ENCODE assay signal across 2 cellular contexts in the genomic region with DNA sequence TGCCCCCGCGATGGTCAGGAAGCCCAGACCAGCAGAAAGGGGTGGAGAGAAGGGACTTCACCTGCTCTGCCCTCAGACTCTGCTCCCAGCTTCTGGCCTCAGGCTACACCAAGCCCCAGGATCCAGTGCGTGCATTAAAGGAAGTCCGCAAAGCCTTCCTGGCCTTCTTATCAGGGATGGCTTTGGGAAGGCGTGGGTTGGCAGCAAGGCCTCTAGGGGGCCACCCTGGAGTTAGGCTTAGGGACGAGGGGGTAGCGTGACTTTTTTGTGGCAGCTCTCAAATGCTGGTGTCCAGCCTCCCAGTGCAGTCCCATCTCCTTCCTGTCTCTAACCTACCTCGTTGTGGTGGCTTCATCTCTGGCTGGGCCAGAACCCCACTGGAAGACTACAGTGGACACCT.
TF ChIP-seq lines count a peak whose summit lies in the region.

No MANE protein-coding gene starts in this region.

TF ChIP-seq in H1, 55 proteins besides CTCF, POLR2A, EP300 and RAD21:
- no peak for TF ChIP-seq CHD2 (IDR thresholded peaks at IDR 0.05; ENCODE audit: low read length)
- TF ChIP-seq POLR2AphosphoS5 (IDR thresholded peaks at IDR 0.05; ENCODE audit: low read depth, low read length), result no peak
- no peak for TF ChIP-seq PHF8 (conservative IDR thresholded peaks at IDR 0.05; ENCODE audit: low read depth, low read length)
- TF ChIP-seq TEAD4 (IDR thresholded peaks at IDR 0.05; ENCODE audit: low read depth, low read length), result no peak
- TF ChIP-seq CREB1 (IDR thresholded peaks at IDR 0.05), result no peak
- no peak for TF ChIP-seq CEBPB (IDR thresholded peaks at IDR 0.05; ENCODE audit: low read depth, low read length)
- no peak for TF ChIP-seq BCL11A (IDR thresholded peaks at IDR 0.05; ENCODE audit: low read depth in 2 of 2, low read length in 2 of 2)
- no peak for TF ChIP-seq HDAC6 (IDR thresholded peaks at IDR 0.05; ENCODE audit: low read depth, low read length)
- TF ChIP-seq FOSL1 (IDR thresholded peaks at IDR 0.05; ENCODE audit: insufficient read depth, low read depth, low read length), result no peak
- TF ChIP-seq EGR1 (IDR thresholded peaks at IDR 0.05; ENCODE audit: borderline replicate concordance, low read depth, low read length), result no peak
- TF ChIP-seq MAFK (IDR thresholded peaks at IDR 0.05; ENCODE audit: low read depth, low read length), result no peak
- TF ChIP-seq NRF1 (IDR thresholded peaks at IDR 0.05; ENCODE audit: low read depth, low read length), result no peak
- no peak for TF ChIP-seq ZNF274 (IDR thresholded peaks at IDR 0.05; ENCODE audit: borderline replicate concordance, extremely low read depth, low read length)
- no peak for TF ChIP-seq RBBP5 (IDR thresholded peaks at IDR 0.05; ENCODE audit: borderline replicate concordance, low read depth, low read length)

TF ChIP-seq in GM12891, 5 proteins besides CTCF, POLR2A, EP300 and RAD21:
- TF ChIP-seq SPI1 (IDR thresholded peaks at IDR 0.05; ENCODE audit: low read depth, low read length) (no peak), POLR2AphosphoS5 (IDR thresholded peaks at IDR 0.05; ENCODE audit: low read depth, low read length) (no peak), TAF1 (IDR thresholded peaks at IDR 0.05; ENCODE audit: low read depth, low read length) (no peak), POU2F2 (IDR thresholded peaks at IDR 0.05; ENCODE audit: low read depth, low read length) (no peak), PAX5 (IDR thresholded peaks at IDR 0.05; ENCODE audit: insufficient read depth, low read length, severe bottlenecking) (no peak)
TF ChIP-seq in GM12891: peak in this region for 0.
